ENCODE assay signal across 2 cellular contexts in genomic region chr4:77801260-77801608, GRCh38.
TF ChIP-seq lines count a peak whose summit lies in the region.

No MANE protein-coding gene starts in this region.

TF ChIP-seq in liver, 16 proteins besides CTCF, POLR2A, EP300 and RAD21:
- TF ChIP-seq ZBTB33 (IDR thresholded peaks at IDR 0.05) (no peak), YY1 (IDR thresholded peaks at IDR 0.05) (no peak), FOXA1 (IDR thresholded peaks at IDR 0.05) (no peak), MAX (IDR thresholded peaks at IDR 0.05) (no peak), GABPA (IDR thresholded peaks at IDR 0.05 in 1 of 2, conservative IDR thresholded peaks at IDR 0.05 in 1 of 2) (no peak), TAF1 (conservative IDR thresholded peaks at IDR 0.05) (no peak), EGR1 (IDR thresholded peaks at IDR 0.05; ENCODE audit: low read depth in 2 of 2) (no peak), FOXA2 (IDR thresholded peaks at IDR 0.05) (no peak), NR2F2 (IDR thresholded peaks at IDR 0.05) (no peak), SP1 (IDR thresholded peaks at IDR 0.05) (no peak), HNF4G (IDR thresholded peaks at IDR 0.05) (no peak), HNF4A (conservative IDR thresholded peaks at IDR 0.05) (no peak), RXRA (IDR thresholded peaks at IDR 0.05) (no peak), JUND (IDR thresholded peaks at IDR 0.05) (no peak)
- TF ChIP-seq, protein P1, sequence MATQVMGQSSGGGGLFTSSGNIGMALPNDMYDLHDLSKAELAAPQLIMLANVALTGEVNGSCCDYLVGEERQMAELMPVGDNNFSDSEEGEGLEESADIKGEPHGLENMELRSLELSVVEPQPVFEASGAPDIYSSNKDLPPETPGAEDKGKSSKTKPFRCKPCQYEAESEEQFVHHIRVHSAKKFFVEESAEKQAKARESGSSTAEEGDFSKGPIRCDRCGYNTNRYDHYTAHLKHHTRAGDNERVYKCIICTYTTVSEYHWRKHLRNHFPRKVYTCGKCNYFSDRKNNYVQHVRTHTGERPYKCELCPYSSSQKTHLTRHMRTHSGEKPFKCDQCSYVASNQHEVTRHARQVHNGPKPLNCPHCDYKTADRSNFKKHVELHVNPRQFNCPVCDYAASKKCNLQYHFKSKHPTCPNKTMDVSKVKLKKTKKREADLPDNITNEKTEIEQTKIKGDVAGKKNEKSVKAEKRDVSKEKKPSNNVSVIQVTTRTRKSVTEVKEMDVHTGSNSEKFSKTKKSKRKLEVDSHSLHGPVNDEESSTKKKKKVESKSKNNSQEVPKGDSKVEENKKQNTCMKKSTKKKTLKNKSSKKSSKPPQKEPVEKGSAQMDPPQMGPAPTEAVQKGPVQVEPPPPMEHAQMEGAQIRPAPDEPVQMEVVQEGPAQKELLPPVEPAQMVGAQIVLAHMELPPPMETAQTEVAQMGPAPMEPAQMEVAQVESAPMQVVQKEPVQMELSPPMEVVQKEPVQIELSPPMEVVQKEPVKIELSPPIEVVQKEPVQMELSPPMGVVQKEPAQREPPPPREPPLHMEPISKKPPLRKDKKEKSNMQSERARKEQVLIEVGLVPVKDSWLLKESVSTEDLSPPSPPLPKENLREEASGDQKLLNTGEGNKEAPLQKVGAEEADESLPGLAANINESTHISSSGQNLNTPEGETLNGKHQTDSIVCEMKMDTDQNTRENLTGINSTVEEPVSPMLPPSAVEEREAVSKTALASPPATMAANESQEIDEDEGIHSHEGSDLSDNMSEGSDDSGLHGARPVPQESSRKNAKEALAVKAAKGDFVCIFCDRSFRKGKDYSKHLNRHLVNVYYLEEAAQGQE (IDR thresholded peaks at IDR 0.05) = no peak
- TF ChIP-seq, protein P2, sequence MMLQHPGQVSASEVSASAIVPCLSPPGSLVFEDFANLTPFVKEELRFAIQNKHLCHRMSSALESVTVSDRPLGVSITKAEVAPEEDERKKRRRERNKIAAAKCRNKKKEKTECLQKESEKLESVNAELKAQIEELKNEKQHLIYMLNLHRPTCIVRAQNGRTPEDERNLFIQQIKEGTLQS (IDR thresholded peaks at IDR 0.05) = no peak

TF ChIP-seq in HepG2, 621 proteins besides CTCF, POLR2A, EP300 and RAD21:
- TF ChIP-seq PRMT3 (CRISPR knock-in tag; IDR thresholded peaks at IDR 0.05; ENCODE audit: borderline replicate concordance, low read depth) (no peak), ZNF772 (CRISPR knock-in tag; IDR thresholded peaks at IDR 0.05) (no peak), THAP9 (CRISPR knock-in tag; IDR thresholded peaks at IDR 0.05; ENCODE audit: borderline replicate concordance) (no peak), ZNF558 (CRISPR knock-in tag; IDR thresholded peaks at IDR 0.05; ENCODE audit: borderline replicate concordance) (no peak), DR1 (CRISPR knock-in tag; IDR thresholded peaks at IDR 0.05) (no peak)
